Comparison of ENCODE assay signal across 17 cellular contexts in the genomic region with DNA sequence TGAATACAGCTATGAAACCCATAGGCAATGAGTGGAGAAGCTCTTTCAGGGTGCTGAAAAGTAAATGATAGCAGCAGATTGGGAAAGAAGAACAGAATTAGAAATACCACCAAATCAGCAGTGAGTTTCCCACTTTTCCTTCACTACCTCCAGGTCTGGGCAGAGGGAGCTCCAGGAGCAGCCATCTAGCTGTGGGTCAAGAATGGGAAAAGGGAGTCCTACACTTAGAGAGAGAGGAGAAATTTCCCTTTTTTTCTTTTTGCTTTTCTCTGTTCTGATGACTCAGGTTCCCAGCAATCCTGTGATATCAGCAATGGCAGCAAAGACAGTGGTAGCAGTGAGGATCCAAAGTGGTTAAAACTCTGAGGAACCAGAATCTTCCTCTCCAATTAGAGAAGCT.
A peak's percentile ranks its signal among the peaks of the same experiment; 100 is the strongest.
DNase-seq lines count a peak whose midpoint lies in the region; ATAC-seq and TF ChIP-seq lines count a peak whose summit lies in the region.
"Had no signal": no experiment of that assay in that cellular context is flagged by ENCODE, and none has a peak within 500 bp of the region (broad histone marks: within the 10 kb centered on the region; RNA-seq: fewer than 3 reads in every experiment).

No MANE protein-coding gene starts in this region.

- no peaks in the 10 kb centered on the region for H3K23me2 ChIP-seq in H9 (ENCODE audit: insufficient read length, low read depth, low read length, poor library complexity, severe bottlenecking)

- H3K9ac ChIP-seq in H9 (ENCODE audit: extremely low read depth, insufficient read length, low read length) (no peak overlapping the region), mesendoderm (ENCODE audit: low read length) (no peak overlapping the region)
- H3K9ac ChIP-seq: BLaER1 had no signal

- H3K27me3 Mint-ChIP-seq in H9 (ENCODE audit: low read depth), result no peaks in the 10 kb centered on the region; the same call in 1 of the 2 replicates
- H3K27me3 Mint-ChIP-seq in brain, result peaks cover 23% of the 10 kb centered on the region

- no peak overlapping the region for H2BK12ac ChIP-seq in H9 (ENCODE audit: insufficient read length, low read depth, low read length)

- no peak overlapping the region for H2BK15ac ChIP-seq in H9 (ENCODE audit: low read depth, low read length)
- H2BK15ac ChIP-seq in mesendoderm (replicated peaks; ENCODE audit: low read depth), result no peak overlapping the region

- H2BK5ac ChIP-seq in H9 (ENCODE audit: insufficient read length, low read length) (no peak overlapping the region), mesendoderm (ENCODE audit: low read length) (no peak overlapping the region)

- H3K79me2 ChIP-seq in H9 (ENCODE audit: insufficient read depth, low read length) (no peaks in the 10 kb centered on the region), mesendoderm (ENCODE audit: control insufficient read depth, insufficient read depth, low read length) (no peaks in the 10 kb centered on the region)

- no peak overlapping the region for H3K4ac ChIP-seq in H9 (ENCODE audit: low read depth, low read length)
- no peak overlapping the region for H3K4ac ChIP-seq in mesendoderm (ENCODE audit: low read depth, low read length)

- no peak for DNase-seq in H9
- DNase-seq in mesendoderm, result peak; percentile 49
- no peak for DNase-seq in NCI-H524 (lab: John Stamatoyannopoulos, UW)
- DNase-seq in HK-2 (ENCODE audit: unreplicated experiment), result no peak
- DNase-seq in left ventricle myocardium superior, result no peak
- DNase-seq: DMS153, GOT3, HFFc6, KG1, NCI-H1092 treated with DMSO at 0.1 percent for 48 hours, NCI-H1694 treated with DMSO at 0.1 percent for 48 hours, NCI-H2171 treated with DMSO at 0.1 percent for 48 hours had no signal

- H2AK5ac ChIP-seq in H9 (ENCODE audit: insufficient read length, low read length) (no peak overlapping the region), mesendoderm (ENCODE audit: low read length) (no peak overlapping the region)

- H4K5ac ChIP-seq in H9 (ENCODE audit: insufficient read length, low read depth, low read length) (no peak overlapping the region), mesendoderm (ENCODE audit: low read length) (no peak overlapping the region)

- no peaks in the 10 kb centered on the region for H3K79me1 ChIP-seq in H9 (ENCODE audit: insufficient read depth, low read depth, low read length, poor library complexity, severe bottlenecking)
- H3K79me1 ChIP-seq in mesendoderm (ENCODE audit: low read length), result no peaks in the 10 kb centered on the region

- H3T11ph ChIP-seq in H9 (ENCODE audit: low read length), result no peak overlapping the region

- peaks cover 10 to 36% (median 12%) of the 10 kb centered on the region in 3 experiments for H3K36me3 Mint-ChIP-seq in H9 (ENCODE audit: insufficient read depth in 1 of 3, low read depth in 3 of 3)
- H3K36me3 Mint-ChIP-seq in brain, result no peaks in the 10 kb centered on the region

- H3K56ac ChIP-seq in H9 (ENCODE audit: insufficient read length, low read depth, low read length), result no peak overlapping the region
- H3K56ac ChIP-seq in mesendoderm (ENCODE audit: low read length), result no peak overlapping the region

- H4K20me1 ChIP-seq in H9 (ENCODE audit: control insufficient read depth, insufficient read depth, insufficient read length), result no peaks in the 10 kb centered on the region
- H4K20me1 ChIP-seq: BLaER1 had no signal

- H3K4me1 Mint-ChIP-seq in H9, result peaks cover 0 to 3% of the 10 kb centered on the region in 2 experiments; a peak in 1 of 4 replicates
- no peaks in the 10 kb centered on the region for H3K4me1 Mint-ChIP-seq in brain

- H3K4me2 ChIP-seq in H9 (ENCODE audit: insufficient read depth, insufficient read length, low read length) (no peak overlapping the region), mesendoderm (ENCODE audit: low read length) (no peak overlapping the region)
- H3K4me2 ChIP-seq: BLaER1 had no signal

- H4K8ac ChIP-seq in H9 (replicated peaks; ENCODE audit: insufficient read length, low read depth, low read length) (no peak overlapping the region), mesendoderm (ENCODE audit: low read depth, low read length) (no peak overlapping the region)

- H2AFZ ChIP-seq in H9 (ENCODE audit: low read length), result no peak overlapping the region

- intact Hi-C loops in left ventricle myocardium superior (cut with micrococcal nuclease), result no loop called here

- H3K14ac ChIP-seq in H9 (ENCODE audit: insufficient read depth, low read length), result no peak overlapping the region

- peaks cover 20% of the 10 kb centered on the region for H3K9me3 ChIP-seq in H9 (ENCODE audit: control insufficient read depth, low read depth, low read length)

- no peak overlapping the region for H3K23ac ChIP-seq in H9 (ENCODE audit: insufficient read length, low read depth, low read length)
- H3K23ac ChIP-seq in mesendoderm (ENCODE audit: low read length), result no peak overlapping the region

- ATAC-seq in GM21576 (IDR thresholded peaks at IDR 0.05; ENCODE audit: unreplicated experiment), result no peak
- no peak for ATAC-seq in left ventricle myocardium superior
- ATAC-seq: GM12878 had no signal

- no peak overlapping the region for H3K18ac ChIP-seq in H9 (ENCODE audit: insufficient read length, low read depth, low read length)
- H3K18ac ChIP-seq in mesendoderm (ENCODE audit: low read length), result no peak overlapping the region

- H2BK20ac ChIP-seq in H9 (ENCODE audit: low read depth, low read length, poor library complexity, severe bottlenecking), result no peak overlapping the region

- H3K4me3 ChIP-seq in mesendoderm (ENCODE audit: low read length), result no peak overlapping the region
- H3K4me3 ChIP-seq: BLaER1, GM12878 had no signal

- TF ChIP-seq CTCF in C4-2B (conservative IDR thresholded peaks at IDR 0.05) (0 out of 2 replicates have a peak, but pooled peaks have one; percentile 4), H9 (conservative IDR thresholded peaks at IDR 0.05) (peak; percentile 59; the same call in 2 of the 3 replicates), brain (conservative IDR thresholded peaks at IDR 0.05) (peak; percentile 26 to 42)

- H3K36me3 ChIP-seq in mesendoderm (ENCODE audit: control insufficient read depth, insufficient read depth, low read length), result no peaks in the 10 kb centered on the region
- H3K36me3 ChIP-seq: BLaER1 had no signal

- H2BK120ac ChIP-seq in H9 (ENCODE audit: low read depth, low read length, poor library complexity, severe bottlenecking) (no peak overlapping the region), mesendoderm (ENCODE audit: low read depth, low read length) (no peak overlapping the region)

- H3K27me3 ChIP-seq in H9 (ENCODE audit: insufficient read depth, low read length), result no peaks in the 10 kb centered on the region
- H3K27me3 ChIP-seq in mesendoderm (ENCODE audit: insufficient read depth, low read length, poor library complexity), result no peaks in the 10 kb centered on the region
- H3K27me3 ChIP-seq: BLaER1 had no signal

- H3K9me3 Mint-ChIP-seq in H9 (peaks cover 32 to 41% of the 10 kb centered on the region in 2 experiments), brain (peaks cover 8 to 39% (median 36%) of the 10 kb centered on the region in 5 experiments)

- H3K27ac Mint-ChIP-seq in H9, result no peak overlapping the region
- H3K27ac Mint-ChIP-seq in brain, result no peak overlapping the region
- H3K27ac Mint-ChIP-seq: HFFc6 had no signal

- no peak overlapping the region for H3K27ac ChIP-seq in C4-2B
- no peak overlapping the region for H3K27ac ChIP-seq in H9 (ENCODE audit: insufficient read length, low read depth, low read length)
- H3K27ac ChIP-seq in mesendoderm (ENCODE audit: low read depth, low read length), result no peak overlapping the region
- H3K27ac ChIP-seq: BLaER1 had no signal

- H3K4me3 Mint-ChIP-seq in H9 (no peak overlapping the region), brain (no peak overlapping the region)
- H3K4me3 Mint-ChIP-seq: HFFc6 had no signal

- H4K91ac ChIP-seq in H9 (ENCODE audit: insufficient read length, low read depth, low read length), result no peak overlapping the region

- H3K4me1 ChIP-seq in H9 (ENCODE audit: insufficient read depth, low read length), result no peaks in the 10 kb centered on the region
- H3K4me1 ChIP-seq in mesendoderm (ENCODE audit: control insufficient read depth, low read depth, low read length), result no peaks in the 10 kb centered on the region
- H3K4me1 ChIP-seq: BLaER1 had no signal

Comparison
In these comparisons a context has a peak if more than half of its experiments do, and no peak if none do; other contexts are left out.
1. CTCF ChIP-seq: peak in every context shown above with its lines; median percentile 59 in H9; 34 in brain; 4 in C4-2B.